23 cellular contexts compared by ENCODE assay signal in genomic region chr1:29502225-29502755, GRCh38.
DNase-seq lines count a peak whose midpoint lies in the region.
"Had no signal": no experiment of that assay in that cellular context is flagged by ENCODE, and none has a peak within 500 bp of the region (broad histone marks: within the 10 kb centered on the region; RNA-seq: fewer than 3 reads in every experiment).

No MANE protein-coding gene starts in this region.

- intact Hi-C loops in posterior vena cava (cut with DNase I) = no loop called here

- DNase-seq in activated CD8-positive, alpha-beta memory T cell treated with anti-CD3 and anti-CD28 coated beads for 24 hours = peak; percentile 11
- DNase-seq in activated CD8-positive, alpha-beta memory T cell treated with anti-CD3 and anti-CD28 coated beads, Interleukin-2, amount 50 U/mL, for 4 hours = no peak
- peak; percentile 25 for DNase-seq in posterior vena cava (ENCODE audit: low spot score)
- no peak for DNase-seq in H4 (ENCODE audit: low spot score)
- DNase-seq in ureter (ENCODE audit: low spot score) = no peak
- DNase-seq in NCI-H2227 treated with DMSO at 0.1 percent for 48 hours (lab: John Stamatoyannopoulos, UW) = no peak
- DNase-seq: ACHN; Caco-2; CD4-positive, alpha-beta T cell; DND-41; GOT3; KG1; NCI-H146; NCI-H2029; NCI-H226; NCI-H510A treated with DMSO at 0.1 percent for 48 hours; NCI-H774; NK-92 treated with Interleukin-12 subunit alpha and Interleukin-12 subunit beta, amount 100 ng/mL, for 24 hours had no signal

- H3K4me3 ChIP-seq in HUES48 (ENCODE audit: low read depth, low read length) = no peak overlapping the region
- H3K4me3 ChIP-seq in iPS-18a (ENCODE audit: low read length) = no peak overlapping the region
- H3K4me3 ChIP-seq: BLaER1, GM12878 had no signal

- H3K27me3 ChIP-seq in HUES48 (ENCODE audit: control insufficient read depth, insufficient read depth, low read length) (no peaks in the 10 kb centered on the region), iPS-18a (ENCODE audit: control insufficient read depth, insufficient read depth, low read length) (no peaks in the 10 kb centered on the region)
- H3K27me3 ChIP-seq: BLaER1 had no signal

- H3K9ac ChIP-seq in HUES48 (ENCODE audit: low read depth, low read length) (no peak overlapping the region), iPS-18a (ENCODE audit: low read length) (no peak overlapping the region)
- H3K9ac ChIP-seq: BLaER1 had no signal

- peak overlapping the region; percentile 15 for H3K27ac ChIP-seq in HUES48 (ENCODE audit: low read depth, low read length)
- peak overlapping the region; percentile 11 for H3K27ac ChIP-seq in iPS-18a (ENCODE audit: low read length)
- H3K27ac ChIP-seq: 22Rv1, BLaER1 had no signal

- H3K4me1 ChIP-seq in HUES48 (ENCODE audit: control insufficient read depth, insufficient read depth, low read length) (peaks cover 30% of the 10 kb centered on the region), iPS-18a (ENCODE audit: control insufficient read depth, low read depth, low read length) (peaks cover 35% of the 10 kb centered on the region)
- H3K4me1 ChIP-seq: Caco-2 had no signal

- H3K9me3 ChIP-seq in HUES48 (ENCODE audit: control insufficient read depth, insufficient read depth, low read length) (no peaks in the 10 kb centered on the region), iPS-18a (ENCODE audit: control insufficient read depth, low read depth, low read length) (no peaks in the 10 kb centered on the region)
- H3K9me3 ChIP-seq: BLaER1, Caco-2 had no signal

- H3K36me3 ChIP-seq in HUES48 (ENCODE audit: control insufficient read depth, insufficient read depth, low read length) (no peaks in the 10 kb centered on the region), iPS-18a (ENCODE audit: control insufficient read depth, low read depth, low read length) (no peaks in the 10 kb centered on the region)
- H3K36me3 ChIP-seq: BLaER1 had no signal

Comparison
In these comparisons a context has a peak if more than half of its experiments do, and no peak if none do; other contexts are left out.
1. DNase-seq: peak in activated CD8-positive, alpha-beta memory T cell treated with anti-CD3 and anti-CD28 coated beads for 24 hours (single experiment) and posterior vena cava (single experiment); none in activated CD8-positive, alpha-beta memory T cell treated with anti-CD3 and anti-CD28 coated beads, Interleukin-2, amount 50 U/mL, for 4 hours (single experiment), H4 (single experiment), ureter (single experiment) and NCI-H2227 treated with DMSO at 0.1 percent for 48 hours (single experiment).